1 cellular context compared by ENCODE assay signal in the genomic region with DNA sequence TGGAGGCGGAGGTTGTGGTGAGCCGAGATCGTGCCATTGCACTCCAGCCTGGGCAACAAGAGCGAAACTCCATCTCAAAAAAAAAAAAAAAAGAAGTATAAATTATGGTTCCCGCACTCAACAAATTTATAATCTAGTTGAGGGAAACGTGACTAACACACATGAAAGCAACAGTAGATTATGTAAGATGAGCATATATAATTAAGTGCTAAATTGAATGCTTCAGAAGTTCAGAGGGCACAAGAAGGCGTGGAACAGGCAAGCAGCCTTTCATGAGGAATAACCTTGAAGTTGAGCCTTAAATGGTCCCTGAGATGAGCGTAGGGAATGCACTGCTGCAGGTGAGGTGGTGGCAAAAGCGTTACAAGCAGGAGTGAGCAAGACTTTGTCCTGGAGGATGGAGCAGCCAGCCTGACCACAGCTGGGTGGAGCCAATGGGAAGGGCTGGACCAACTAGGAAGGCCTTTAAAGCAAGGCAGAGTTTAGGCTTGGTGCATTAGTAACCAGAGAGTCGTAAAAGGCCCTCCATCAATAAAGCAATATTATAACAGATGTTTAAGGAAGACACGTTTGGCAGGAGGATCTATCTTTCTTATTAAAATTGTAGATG.
TF ChIP-seq lines count a peak whose summit lies in the region.

No MANE protein-coding gene starts in this region.

TF ChIP-seq in H1, 55 proteins besides CTCF, POLR2A, EP300 and RAD21:
- TF ChIP-seq FOSL1 (IDR thresholded peaks at IDR 0.05; ENCODE audit: insufficient read depth, low read depth, low read length) (no peak), SP2 (IDR thresholded peaks at IDR 0.05; ENCODE audit: low read length) (no peak), YY1 (IDR thresholded peaks at IDR 0.05; ENCODE audit: low read depth, low read length) (no peak), POLR2AphosphoS5 (IDR thresholded peaks at IDR 0.05; ENCODE audit: low read depth, low read length) (no peak), CBX5 (IDR thresholded peaks at IDR 0.05; ENCODE audit: low read depth, low read length) (no peak), EZH2 (IDR thresholded peaks at IDR 0.05; ENCODE audit: low read depth, low read length, severe bottlenecking) (no peak), CHD2 (IDR thresholded peaks at IDR 0.05; ENCODE audit: low read length) (no peak), RXRA (IDR thresholded peaks at IDR 0.05; ENCODE audit: insufficient read depth, low read depth, low read length) (no peak), KDM4A (IDR thresholded peaks at IDR 0.05; ENCODE audit: low read depth, low read length, severe bottlenecking) (no peak), CEBPB (IDR thresholded peaks at IDR 0.05; ENCODE audit: low read depth, low read length) (no peak), SP1 (IDR thresholded peaks at IDR 0.05; ENCODE audit: low read depth, low read length) (no peak)
- TF ChIP-seq, protein P1, sequence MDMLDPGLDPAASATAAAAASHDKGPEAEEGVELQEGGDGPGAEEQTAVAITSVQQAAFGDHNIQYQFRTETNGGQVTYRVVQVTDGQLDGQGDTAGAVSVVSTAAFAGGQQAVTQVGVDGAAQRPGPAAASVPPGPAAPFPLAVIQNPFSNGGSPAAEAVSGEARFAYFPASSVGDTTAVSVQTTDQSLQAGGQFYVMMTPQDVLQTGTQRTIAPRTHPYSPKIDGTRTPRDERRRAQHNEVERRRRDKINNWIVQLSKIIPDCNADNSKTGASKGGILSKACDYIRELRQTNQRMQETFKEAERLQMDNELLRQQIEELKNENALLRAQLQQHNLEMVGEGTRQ (IDR thresholded peaks at IDR 0.05; ENCODE audit: low read length) = no peak
- TF ChIP-seq, protein P2, sequence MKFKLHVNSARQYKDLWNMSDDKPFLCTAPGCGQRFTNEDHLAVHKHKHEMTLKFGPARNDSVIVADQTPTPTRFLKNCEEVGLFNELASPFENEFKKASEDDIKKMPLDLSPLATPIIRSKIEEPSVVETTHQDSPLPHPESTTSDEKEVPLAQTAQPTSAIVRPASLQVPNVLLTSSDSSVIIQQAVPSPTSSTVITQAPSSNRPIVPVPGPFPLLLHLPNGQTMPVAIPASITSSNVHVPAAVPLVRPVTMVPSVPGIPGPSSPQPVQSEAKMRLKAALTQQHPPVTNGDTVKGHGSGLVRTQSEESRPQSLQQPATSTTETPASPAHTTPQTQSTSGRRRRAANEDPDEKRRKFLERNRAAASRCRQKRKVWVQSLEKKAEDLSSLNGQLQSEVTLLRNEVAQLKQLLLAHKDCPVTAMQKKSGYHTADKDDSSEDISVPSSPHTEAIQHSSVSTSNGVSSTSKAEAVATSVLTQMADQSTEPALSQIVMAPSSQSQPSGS (IDR thresholded peaks at IDR 0.05; ENCODE audit: low read length) = no peak
